In the genomic region with DNA sequence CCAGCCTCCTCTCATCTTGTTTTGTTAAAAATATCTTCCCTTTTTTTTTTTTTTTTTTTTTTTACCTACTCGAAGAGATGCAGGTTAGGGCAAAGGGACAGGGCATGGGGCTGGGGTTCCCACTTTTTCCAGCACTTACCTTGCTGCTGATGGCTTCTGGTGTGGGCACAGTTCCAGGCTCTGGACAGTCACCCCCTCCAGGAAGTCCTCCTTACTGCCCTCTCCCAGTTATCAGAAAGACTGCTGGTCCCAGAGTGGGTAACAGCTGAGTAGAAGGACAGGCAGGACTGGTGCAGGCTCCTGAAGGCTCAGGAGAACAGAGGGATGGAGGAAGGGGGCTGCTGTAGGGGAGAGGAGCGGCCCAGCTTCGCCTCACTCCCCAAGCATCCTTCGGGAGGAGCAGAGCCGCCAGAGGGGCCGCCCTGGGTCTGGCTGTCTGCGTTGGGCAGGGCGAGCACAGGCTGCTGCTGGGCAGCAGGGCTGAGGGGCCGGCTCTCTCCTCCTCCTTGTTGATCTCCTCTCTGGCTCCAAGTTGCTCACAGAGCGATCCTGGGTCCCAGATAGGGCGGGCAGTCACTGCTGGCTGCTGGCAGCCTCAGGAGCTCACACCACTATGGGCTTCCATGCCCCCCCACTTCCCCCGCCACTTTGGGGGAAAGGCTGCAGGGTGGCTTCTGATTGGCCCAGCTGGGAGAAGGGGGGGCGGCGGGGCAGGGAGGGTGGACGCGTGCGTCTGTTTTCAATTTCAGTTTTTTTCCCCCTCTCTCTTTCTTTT, we compare ENCODE assay signal across 9 cellular contexts. TPM values are rescaled to one million over a fixed set of nuclear protein-coding genes. Genes with fewer than 3 reads are reported as not detected.
DNase-seq lines count a peak whose midpoint lies in the region; ATAC-seq and TF ChIP-seq lines count a peak whose summit lies in the region.
"Had no signal": no experiment of that assay in that cellular context is flagged by ENCODE, and none has a peak within 500 bp of the region (broad histone marks: within the 10 kb centered on the region; RNA-seq: fewer than 3 reads in every experiment).

TSS of gene PDGFRB (minus strand) at position 588 of the 775 bp plus-strand sequence. CDS start 18,798 bp downstream, outside the sequence.

- peaks cover 77% of the 10 kb centered on the region for H3K4me1 ChIP-seq in adipocyte (ENCODE audit: control insufficient read depth, insufficient read depth, low read length)

- no peaks in the 10 kb centered on the region for H3K9me3 ChIP-seq in adipocyte (ENCODE audit: control insufficient read depth, low read length)
- H3K9me3 ChIP-seq: HAP-1 had no signal

- H3K9ac ChIP-seq in adipocyte (ENCODE audit: low read length) = peak within 1 kb of the TSS; percentile 98

- peaks cover 12% of the 10 kb centered on the region for H3K36me3 ChIP-seq in adipocyte (ENCODE audit: control insufficient read depth, insufficient read depth, low read length, severe bottlenecking)
- H3K36me3 ChIP-seq: HAP-1 had no signal

- intact Hi-C loops in left cardiac atrium (cut with DNase I) (no loop called here), posterior vena cava (cut with DNase I) (no loop called here)

- ATAC-seq in left cardiac atrium = peak; percentile 83 to 84

- no peaks in the 10 kb centered on the region for H3K27me3 ChIP-seq in adipocyte (replicated peaks; ENCODE audit: control insufficient read depth, insufficient read depth, low read length)

- H3K4me3 ChIP-seq in AG09309 (ENCODE audit: control insufficient read depth, low read depth, low read length) (peak within 1 kb of the TSS; percentile 89), adipocyte (ENCODE audit: low read length) (peak within 1 kb of the TSS; percentile 93)
- H3K4me3 ChIP-seq: HAP-1 had no signal

- no peak for TF ChIP-seq CTCF in AG09309 (IDR thresholded peaks at IDR 0.05; ENCODE audit: control insufficient read depth, insufficient read depth, low read depth, low read length, missing control alignments)

- DNase-seq in AG09309 (ENCODE audit: low read depth) (no peak), GM19238 (ENCODE audit: insufficient read length, low spot score) (peak; percentile 74), NCI-H774 (lab: John Stamatoyannopoulos, UW) (peak; percentile 9), adipocyte (ENCODE audit: low read depth) (peak; percentile 95), left cardiac atrium (peak; percentile 90), posterior vena cava (ENCODE audit: low spot score) (peak; percentile 96), SHP77 treated with DMSO at 0.1 percent for 48 hours (lab: John Stamatoyannopoulos, UW) (no peak), NCI-H446 (lab: John Stamatoyannopoulos, UW) (no peak)

RNA-seq across cellular contexts. Expression of gene PDGFRB, which starts in this region (rescaled TPM):
- 10 to 100 TPM; 62.9 to 68.3 TPM for total RNA-seq in left cardiac atrium
- 100 to 1,000 TPM; 251 to 394 TPM for total RNA-seq in posterior vena cava

Comparison
In these comparisons a context has a peak if more than half of its experiments do, and no peak if none do; other contexts are left out.
1. DNase-seq: peak in GM19238 (single experiment), NCI-H774 (single experiment), adipocyte (single experiment), left cardiac atrium (single experiment) and posterior vena cava (single experiment); none in AG09309 (single experiment), SHP77 treated with DMSO at 0.1 percent for 48 hours (single experiment) and NCI-H446 (0 of 2).